16 cellular contexts compared by ENCODE assay signal in the genomic region with DNA sequence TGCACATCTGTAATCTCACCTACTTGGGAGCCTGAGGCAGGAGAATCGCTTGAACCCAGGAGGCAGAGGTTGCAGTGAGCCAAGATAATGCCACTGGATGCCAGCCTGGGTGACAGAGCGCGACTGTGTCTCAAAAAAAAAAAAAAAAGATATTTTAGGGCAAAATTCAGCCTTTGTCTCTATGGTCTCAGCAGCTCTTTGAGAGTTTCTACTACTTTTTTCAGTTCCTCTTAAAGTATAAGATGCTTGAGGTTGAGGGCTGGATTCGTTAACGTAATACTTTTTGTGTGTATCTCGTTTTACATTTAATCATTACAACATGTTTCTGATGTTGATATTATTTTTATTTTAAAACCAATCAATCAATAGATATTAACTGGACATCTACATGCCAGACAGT.
DNase-seq lines count a peak whose midpoint lies in the region; ATAC-seq and TF ChIP-seq lines count a peak whose summit lies in the region.
"Had no signal": no experiment of that assay in that cellular context is flagged by ENCODE, and none has a peak within 500 bp of the region (broad histone marks: within the 10 kb centered on the region; RNA-seq: fewer than 3 reads in every experiment).

No MANE protein-coding gene starts in this region.

- peak; percentile 70 for ATAC-seq in GM19463 (IDR thresholded peaks at IDR 0.05; ENCODE audit: unreplicated experiment)
- ATAC-seq in HG02870 (IDR thresholded peaks at IDR 0.05; ENCODE audit: unreplicated experiment), result peak; percentile 90
- peak; percentile 61 for ATAC-seq in HG03520 (IDR thresholded peaks at IDR 0.05; ENCODE audit: unreplicated experiment)
- ATAC-seq in activated naive CD4-positive, alpha-beta T cell treated with anti-CD3 and anti-CD28 coated beads, Interleukin-2, amount 50 U/mL, for 72 hours, result no peak
- ATAC-seq: HepG2, Right ventricle myocardium inferior had no signal

- intact Hi-C loops in ascending aorta (cut with DNase I), result no loop called here

- H3K36me3 ChIP-seq in GM06990 (ENCODE audit: control insufficient read depth, insufficient read depth, low read length) (no peaks in the 10 kb centered on the region), ascending aorta (no peaks in the 10 kb centered on the region)

- no peak overlapping the region for H3K27ac ChIP-seq in ascending aorta

- H3K27ac Mint-ChIP-seq in activated naive CD4-positive, alpha-beta T cell treated with anti-CD3 and anti-CD28 coated beads, Interleukin-2, amount 50 U/mL, for 72 hours, result no peak overlapping the region
- H3K27ac Mint-ChIP-seq: activated CD4-positive, alpha-beta T cell treated with anti-CD3 and anti-CD28 coated beads, Interleukin-2, amount 10 ng/mL, durations not matched to agents 7 days and 5 days; mesothelial cell of epicardium had no signal

- no peaks in the 10 kb centered on the region for H3K4me1 ChIP-seq in ascending aorta

- H3K9me3 ChIP-seq in ascending aorta, result no peaks in the 10 kb centered on the region

- H3K27me3 ChIP-seq in GM06990 (replicated peaks; ENCODE audit: control insufficient read depth, insufficient read depth, low read length), result no peaks in the 10 kb centered on the region
- no peaks in the 10 kb centered on the region for H3K27me3 ChIP-seq in ascending aorta

- H3K4me3 ChIP-seq in GM06990 (replicated peaks; ENCODE audit: low read depth, low read length) (no peak overlapping the region), ascending aorta (no peak overlapping the region)

- DNase-seq in GM06990 (ENCODE audit: extremely low read depth, insufficient read length) (peak; percentile 35), cerebellum (ENCODE audit: low spot score) (no peak), ascending aorta (ENCODE audit: low spot score in 2 of 2) (no peak)
- no peak for DNase-seq in activated CD4-positive, alpha-beta T cell treated with anti-CD3 and anti-CD28 coated beads for 48 hours
- no peak for DNase-seq in activated naive CD4-positive, alpha-beta T cell treated with anti-CD3 and anti-CD28 coated beads, Interleukin-2, amount 50 U/mL, for 72 hours (ENCODE audit: low spot score in 2 of 2)
- DNase-seq: activated CD4-positive, alpha-beta T cell treated with anti-CD3 and anti-CD28 coated beads, Interleukin-2, amount 10 ng/mL, durations not matched to agents 7 days and 5 days; CD4-positive, alpha-beta memory T cell; NCI-H2171; stimulated activated CD4-positive, alpha-beta T cell treated with anti-CD3 and anti-CD28 coated beads, Interleukin-4, amount 100 ng/mL, for 4 hours; T-helper 9 cell had no signal

- H3K36me3 Mint-ChIP-seq in activated naive CD4-positive, alpha-beta T cell treated with anti-CD3 and anti-CD28 coated beads, Interleukin-2, amount 50 U/mL, for 72 hours, result peaks cover 0 to 9% of the 10 kb centered on the region in 2 donors
- H3K36me3 Mint-ChIP-seq: CD4-positive, alpha-beta memory T cell; mesothelial cell of epicardium had no signal

- peaks cover 0 to 9% of the 10 kb centered on the region in 2 donors for H3K9me3 Mint-ChIP-seq in activated naive CD4-positive, alpha-beta T cell treated with anti-CD3 and anti-CD28 coated beads, Interleukin-2, amount 50 U/mL, for 72 hours

- TF ChIP-seq CTCF in GM06990 (IDR thresholded peaks at IDR 0.05; ENCODE audit: insufficient read depth, low read length, poor library complexity, severe bottlenecking), result no peak
- no peak for TF ChIP-seq CTCF in ascending aorta (IDR thresholded peaks at IDR 0.05)

Comparison
In these comparisons a context has a peak if more than half of its experiments do, and no peak if none do; other contexts are left out.
1. ATAC-seq: peak in GM19463 (single experiment), HG02870 (single experiment) and HG03520 (single experiment); none in activated naive CD4-positive, alpha-beta T cell treated with anti-CD3 and anti-CD28 coated beads, Interleukin-2, amount 50 U/mL, for 72 hours (0 of 2).